14 cellular contexts compared by ENCODE assay signal in genomic region chr11:117225553-117226170, GRCh38. TPM values are rescaled to one million over a fixed set of nuclear protein-coding genes. Genes with fewer than 3 reads are reported as not detected.
DNase-seq lines count a peak whose midpoint lies in the region; ATAC-seq and TF ChIP-seq lines count a peak whose summit lies in the region.
"Had no signal": no experiment of that assay in that cellular context is flagged by ENCODE, and none has a peak within 500 bp of the region (broad histone marks: within the 10 kb centered on the region; RNA-seq: fewer than 3 reads in every experiment).

No MANE protein-coding gene starts in this region.

- H3K4me3 ChIP-seq in coronary artery (no peak overlapping the region), osteoblast (ENCODE audit: insufficient read depth, low read length) (no peak overlapping the region), transverse colon (no peak overlapping the region)
- H3K4me3 ChIP-seq: BLaER1 treated with 17β-estradiol and CSF1 and Interleukin-3, amounts not matched to agents 10 nM and 100 nM; PC-9; SJCRH30 had no signal

- TF ChIP-seq POLR2A in transverse colon (IDR thresholded peaks at IDR 0.05), result no peak

- peaks cover 28 to 32% of the 10 kb centered on the region in 2 donors for H3K4me1 Mint-ChIP-seq in natural killer cell treated with Interleukin-12 subunit alpha and Interleukin-12 subunit beta and Interleukin-15 and Interleukin-18, amount 100 ng/mL, for 72 hours (ENCODE audit: low read depth in 2 of 2)
- H3K4me1 Mint-ChIP-seq in natural killer cell, result peaks cover 25 to 42% of the 10 kb centered on the region in 2 donors

- H2AFZ ChIP-seq in osteoblast (ENCODE audit: low read length), result no peak overlapping the region
- H2AFZ ChIP-seq: PC-9 had no signal

- no peak for TF ChIP-seq EP300 in transverse colon (IDR thresholded peaks at IDR 0.05; ENCODE audit: low read depth)

- H3K27me3 Mint-ChIP-seq in natural killer cell treated with Interleukin-12 subunit alpha and Interleukin-12 subunit beta and Interleukin-15 and Interleukin-18, amount 100 ng/mL, for 72 hours, result no peaks in the 10 kb centered on the region
- no peaks in the 10 kb centered on the region for H3K27me3 Mint-ChIP-seq in natural killer cell (ENCODE audit: low read depth in 2 of 2)
- H3K27me3 Mint-ChIP-seq: CD8-positive, alpha-beta memory T cell had no signal

- no peaks in the 10 kb centered on the region for H3K27me3 ChIP-seq in osteoblast (ENCODE audit: insufficient read depth, low read length)
- no peaks in the 10 kb centered on the region for H3K27me3 ChIP-seq in transverse colon
- H3K27me3 ChIP-seq: BLaER1 treated with 17β-estradiol and CSF1 and Interleukin-3, amounts not matched to agents 10 nM and 100 nM; SJCRH30 had no signal

- no peaks in the 10 kb centered on the region for H3K9me3 ChIP-seq in osteoblast (ENCODE audit: low read depth, low read length)
- no peaks in the 10 kb centered on the region for H3K9me3 ChIP-seq in transverse colon
- H3K9me3 ChIP-seq: BLaER1 treated with 17β-estradiol and CSF1 and Interleukin-3, amounts not matched to agents 10 nM and 100 nM; SJCRH30 had no signal

- H3K4me2 ChIP-seq in osteoblast (ENCODE audit: insufficient read depth, low read length), result no peak overlapping the region
- H3K4me2 ChIP-seq: BLaER1 treated with 17β-estradiol and CSF1 and Interleukin-3, amounts not matched to agents 10 nM and 100 nM; PC-9 had no signal

- H3K36me3 Mint-ChIP-seq in natural killer cell treated with Interleukin-12 subunit alpha and Interleukin-12 subunit beta and Interleukin-15 and Interleukin-18, amount 100 ng/mL, for 72 hours, result peaks cover 21% of the 10 kb centered on the region
- H3K36me3 Mint-ChIP-seq in natural killer cell, result no peaks in the 10 kb centered on the region

- H3K27ac ChIP-seq in coronary artery, result peak overlapping the region; percentile 4 to 72
- H3K27ac ChIP-seq in osteoblast (ENCODE audit: low read depth, low read length), result no peak overlapping the region
- H3K27ac ChIP-seq in transverse colon, result peak overlapping the region; percentile 83 to 91 (median 86)
- H3K27ac ChIP-seq: BLaER1 treated with 17β-estradiol and CSF1 and Interleukin-3, amounts not matched to agents 10 nM and 100 nM; PC-9; RWPE1; SJCRH30 had no signal

- H3K4me1 ChIP-seq in osteoblast (ENCODE audit: insufficient read depth, low read length) (peaks cover 32% of the 10 kb centered on the region), transverse colon (peaks cover 31 to 71% (median 59%) of the 10 kb centered on the region in 4 donors)

- WGBS in transverse colon (ENCODE audit: low coverage in 1 of 2), 2 donors, result 93% methylated on average over 9 of the region's 9 CpGs; no CpG with 5 or more reads in 1 of the 2 donors

- peaks cover 10% of the 10 kb centered on the region for H4K20me1 ChIP-seq in osteoblast (ENCODE audit: insufficient read depth, low read length)

- DNase-seq in natural killer cell treated with Interleukin-12 subunit alpha and Interleukin-12 subunit beta and Interleukin-15 and Interleukin-18, amount 100 ng/mL, for 72 hours (ENCODE audit: low spot score), result peak; percentile 34
- DNase-seq in natural killer cell, result no peak
- DNase-seq in coronary artery (ENCODE audit: low spot score), result peak; percentile 72
- DNase-seq in osteoblast (ENCODE audit: insufficient read length, low spot score, missing footprints), result peak; percentile 32
- DNase-seq in transverse colon, result peak; percentile 9
- no peak for DNase-seq in NCI-H748 treated with DMSO at 0.1 percent for 48 hours (lab: John Stamatoyannopoulos, UW)
- DNase-seq in NCI-H146 (lab: John Stamatoyannopoulos, UW), result no peak

- TF ChIP-seq CTCF in natural killer cell (IDR thresholded peaks at IDR 0.05), result no peak
- no peak for TF ChIP-seq CTCF in coronary artery (IDR thresholded peaks at IDR 0.05)
- no peak for TF ChIP-seq CTCF in osteoblast (IDR thresholded peaks at IDR 0.05; ENCODE audit: extremely low read depth, low read depth, low read length)
- TF ChIP-seq CTCF in transverse colon (IDR thresholded peaks at IDR 0.05), result no peak

- H3K27ac Mint-ChIP-seq in natural killer cell treated with Interleukin-12 subunit alpha and Interleukin-12 subunit beta and Interleukin-15 and Interleukin-18, amount 100 ng/mL, for 72 hours, result peak overlapping the region in 1 of 2 donors; percentile 70
- peak overlapping the region in 1 of 2 donors; percentile 58 for H3K27ac Mint-ChIP-seq in natural killer cell
- H3K27ac Mint-ChIP-seq: H9 had no signal

- in situ Hi-C loops in transverse colon (cut with MboI; ENCODE audit: low pct_ligation_motif_present in 1 of 4, low pct_unique_long_range_greater_than_20kb in 1 of 4, low sequenced_read_pairs in 3 of 4), result loop anchor here in 1 of 4 donors (5.0 kb wide), 1 partner anchor 43 kb away; no protein-coding TSS in a partner anchor

- intact Hi-C loops in natural killer cell (cut with micrococcal nuclease), result loop anchor here (1.0 to 10.0 kb wide), 4 partner anchors 47 to 493 kb away; partner anchors contain the start of genes SIDT2 and ZPR1
- intact Hi-C loops in transverse colon (cut with DNase I; ENCODE audit: low total_unique reads), result loop anchor here (5.0 to 10.0 kb wide), 2 partner anchors 43 to 341 kb away; no protein-coding TSS in a partner anchor

- H3K9me3 Mint-ChIP-seq in natural killer cell treated with Interleukin-12 subunit alpha and Interleukin-12 subunit beta and Interleukin-15 and Interleukin-18, amount 100 ng/mL, for 72 hours, result no peaks in the 10 kb centered on the region
- no peaks in the 10 kb centered on the region for H3K9me3 Mint-ChIP-seq in natural killer cell
- H3K9me3 Mint-ChIP-seq: CD8-positive, alpha-beta memory T cell; H9 had no signal

- H3K36me3 ChIP-seq in osteoblast (ENCODE audit: insufficient read depth, low read length), result peaks cover 64% of the 10 kb centered on the region
- peaks cover 0 to 30% (median 10%) of the 10 kb centered on the region in 4 donors for H3K36me3 ChIP-seq in transverse colon
- H3K36me3 ChIP-seq: SJCRH30 had no signal

- H3K79me2 ChIP-seq in osteoblast (ENCODE audit: insufficient read depth, low read length), result peaks cover 23% of the 10 kb centered on the region

- no peak overlapping the region for H3K4me3 Mint-ChIP-seq in natural killer cell treated with Interleukin-12 subunit alpha and Interleukin-12 subunit beta and Interleukin-15 and Interleukin-18, amount 100 ng/mL, for 72 hours
- H3K4me3 Mint-ChIP-seq in natural killer cell, result no peak overlapping the region

- ATAC-seq in natural killer cell treated with Interleukin-12 subunit alpha and Interleukin-12 subunit beta and Interleukin-15 and Interleukin-18, amount 100 ng/mL, for 72 hours, result no peak
- no peak for ATAC-seq in natural killer cell
- no peak for ATAC-seq in GM21723 (IDR thresholded peaks at IDR 0.05; ENCODE audit: unreplicated experiment)

RNA-seq across cellular contexts. Expression of gene PCSK7, which starts 6.2 kb away (rescaled TPM):
- 100 to 1,000 TPM; 140 to 206 TPM for total RNA-seq in natural killer cell treated with Interleukin-12 subunit alpha and Interleukin-12 subunit beta and Interleukin-15 and Interleukin-18, amount 100 ng/mL, for 72 hours
- total RNA-seq in natural killer cell (100 to 1,000 TPM; 397 to 471 (median 441) TPM), osteoblast (44.5 and 51.9 TPM in 2 replicates), transverse colon (100 to 1,000 TPM; 182 to 432 (median 204) TPM)

RNA-seq across cellular contexts. Expression of gene RNF214, which starts 6.8 kb away (rescaled TPM):
- total RNA-seq in natural killer cell treated with Interleukin-12 subunit alpha and Interleukin-12 subunit beta and Interleukin-15 and Interleukin-18, amount 100 ng/mL, for 72 hours, result 10 to 100 TPM; 18.9 to 21.6 TPM
- total RNA-seq in natural killer cell (10 to 100 TPM; 13.7 to 20.7 (median 17.3) TPM), osteoblast (13.4 and 14.7 TPM in 2 replicates), transverse colon (100 to 1,000 TPM in 1 of 4 donors, 10 to 100 TPM in 3; 11.1 to 139 (median 14.5) TPM)

RNA-seq across cellular contexts. Expression of gene TAGLN, which starts 26.5 kb away (rescaled TPM):
- total RNA-seq in natural killer cell treated with Interleukin-12 subunit alpha and Interleukin-12 subunit beta and Interleukin-15 and Interleukin-18, amount 100 ng/mL, for 72 hours, result 1 to 10 TPM; 4.8 to 7.4 TPM
- total RNA-seq in natural killer cell (10 to 100 TPM in 1 of 3 donors, 1 to 10 TPM in 2; 8.2 to 18.0 (median 8.3) TPM), osteoblast (3,614 and 3,853 TPM in 2 replicates), transverse colon (1,000 to 10,000 TPM in 3 of 4 donors, 100 to 1,000 TPM in 1; 899 to 4,235 (median 1,393) TPM)

RNA-seq across cellular contexts. Expression of gene SIDT2, which starts 47.1 kb away (rescaled TPM):
- total RNA-seq in natural killer cell treated with Interleukin-12 subunit alpha and Interleukin-12 subunit beta and Interleukin-15 and Interleukin-18, amount 100 ng/mL, for 72 hours, result 10 to 100 TPM; 23.1 to 30.3 TPM
- total RNA-seq in natural killer cell (100 to 1,000 TPM in 1 of 3 donors, 10 to 100 TPM in 2; 80.0 to 111 (median 82.0) TPM), osteoblast (27.5 and 35.7 TPM in 2 replicates), transverse colon (10 to 100 TPM; 68.1 to 95.0 (median 78.2) TPM)

Comparison
In these comparisons a context has a peak if more than half of its experiments do, and no peak if none do; other contexts are left out.
1. DNase-seq: peak in natural killer cell treated with Interleukin-12 subunit alpha and Interleukin-12 subunit beta and Interleukin-15 and Interleukin-18, amount 100 ng/mL, for 72 hours (single experiment), coronary artery (single experiment), osteoblast (single experiment) and transverse colon (single experiment); none in natural killer cell (single experiment), NCI-H748 treated with DMSO at 0.1 percent for 48 hours (single experiment) and NCI-H146 (single experiment).
2. RNA of gene TAGLN, which starts 26.5 kb away (total RNA-seq): 3,614 to 3,853 TPM in osteoblast and 899 to 4,235 TPM in transverse colon; 8.2 to 18.0 TPM in natural killer cell and 4.8 to 7.4 TPM in natural killer cell treated with Interleukin-12 subunit alpha and Interleukin-12 subunit beta and Interleukin-15 and Interleukin-18, amount 100 ng/mL, for 72 hours; every median in the first group is over 10 times any median in the second.